In genomic region chr19:6275170-6275744, GRCh38 we compare ENCODE assay signal across 1 cellular context.
TF ChIP-seq lines count a peak whose summit lies in the region.

No MANE protein-coding gene starts in this region.

TF ChIP-seq in endothelial cell of umbilical vein, 7 proteins besides CTCF, POLR2A, EP300 and RAD21:
- TF ChIP-seq FOS (IDR thresholded peaks at IDR 0.05; ENCODE audit: borderline replicate concordance, insufficient read depth, low read length) (no peak), GATA2 (IDR thresholded peaks at IDR 0.05; ENCODE audit: insufficient read depth, insufficient read length, low read depth, low read length) (no peak), EZH2 (IDR thresholded peaks at IDR 0.05; ENCODE audit: borderline replicate concordance, low read depth, low read length, severe bottlenecking) (no peak), MAX (IDR thresholded peaks at IDR 0.05; ENCODE audit: insufficient read depth, insufficient read length) (no peak), MYC (IDR thresholded peaks at IDR 0.05; ENCODE audit: low read depth, low read length) (no peak), POLR2AphosphoS5 (IDR thresholded peaks at IDR 0.05; ENCODE audit: insufficient read depth, low read depth, low read length) (no peak), JUN (IDR thresholded peaks at IDR 0.05; ENCODE audit: borderline replicate concordance, insufficient read depth, insufficient read length, low read depth) (no peak)
TF ChIP-seq in endothelial cell of umbilical vein: peak in this region for 0.
